ENCODE assay signal across 25 cellular contexts in genomic region chr5:73151733-73152410, GRCh38. TPM values are rescaled to one million over a fixed set of nuclear protein-coding genes. Genes with fewer than 3 reads are reported as not detected.
"Had no signal": no experiment of that assay in that cellular context is flagged by ENCODE, and none has a peak within 500 bp of the region (broad histone marks: within the 10 kb centered on the region; RNA-seq: fewer than 3 reads in every experiment).

No MANE protein-coding gene starts in this region.

- H3K36me3 ChIP-seq: left lung, prostate gland, right atrium auricular region, tibial artery, WERI-Rb-1 had no signal

- H3K4me3 ChIP-seq: left lung, prostate gland, right atrium auricular region, tibial artery had no signal

- H3K4me1 ChIP-seq: left lung, prostate gland, right atrium auricular region, tibial artery had no signal

- H3K27me3 ChIP-seq: right atrium auricular region, tibial artery had no signal

- H3K9me3 ChIP-seq: left lung, prostate gland, right atrium auricular region, tibial artery had no signal

- H3K27ac ChIP-seq: left lung, prostate gland, right atrium auricular region, tibial artery, WERI-Rb-1 had no signal

- ATAC-seq: left lung had no signal

- DNase-seq: activated CD4-positive, alpha-beta T cell treated with anti-CD3 and anti-CD28 coated beads for 1 hour; activated gamma-delta T cell treated with Interleukin-2 at 50 U/mL for 16 hours; cortex of kidney; effector CD4-positive, alpha-beta T cell; hippocampal formation; left lung; stimulated activated CD4-positive, alpha-beta T cell treated with anti-CD3 and anti-CD28 coated beads, Interleukin-2, amount 100 ng/mL, for 24 hours; stimulated activated naive CD4-positive, alpha-beta T cell treated with Interleukin-2 at 50 U/mL for 16 hours; SW 1271; T-helper 2 cell; tibial artery; WERI-Rb-1 had no signal

RNA-seq across cellular contexts. Expression of gene TMEM174, which starts 21.1 kb away (rescaled TPM):
- total RNA-seq: activated CD8-positive, alpha-beta memory T cell treated with anti-CD3 and anti-CD28 coated beads for 36 hours; esophagus mucosa; fibroblast of villous mesenchyme; glomerular endothelial cell; left lung; lung microvascular endothelial cell; mononuclear cell; neural crest cell; omental fat pad; prostate gland; right atrium auricular region; skeletal muscle tissue; subcutaneous adipose tissue; urinary bladder had no signal
- polyA plus RNA-seq: urinary bladder had no signal

RNA-seq across cellular contexts. Expression of gene TMEM171, which starts 31.5 kb away (rescaled TPM):
- total RNA-seq: activated CD8-positive, alpha-beta memory T cell treated with anti-CD3 and anti-CD28 coated beads for 36 hours; mononuclear cell; neural crest cell; omental fat pad; prostate gland; skeletal muscle tissue; subcutaneous adipose tissue; urinary bladder had no signal
